12 cellular contexts compared by ENCODE assay signal in the genomic region with DNA sequence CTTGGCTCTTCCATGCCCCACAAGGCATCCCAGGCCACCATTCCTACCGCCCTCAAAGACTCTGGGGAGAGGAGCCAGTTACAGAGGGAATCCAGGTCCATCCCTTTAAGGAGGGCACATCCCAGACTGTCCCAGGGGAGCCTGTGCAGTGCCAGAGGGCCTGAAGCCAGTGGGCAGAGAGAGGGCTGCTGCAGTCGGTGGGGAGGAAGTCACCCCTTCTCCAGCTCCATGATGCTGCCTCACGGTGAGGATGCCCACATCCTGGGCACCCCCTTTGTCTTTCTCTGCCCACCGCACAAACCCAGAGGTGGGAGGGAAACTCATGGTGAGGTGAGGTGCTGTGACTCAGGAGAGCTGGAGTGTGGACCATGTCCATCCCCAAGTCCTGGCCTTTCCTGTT. TPM values are rescaled to one million over a fixed set of nuclear protein-coding genes. Genes with fewer than 3 reads are reported as not detected.
DNase-seq lines count a peak whose midpoint lies in the region; ATAC-seq and TF ChIP-seq lines count a peak whose summit lies in the region.
"Had no signal": no experiment of that assay in that cellular context is flagged by ENCODE, and none has a peak within 500 bp of the region (broad histone marks: within the 10 kb centered on the region; RNA-seq: fewer than 3 reads in every experiment).

No MANE protein-coding gene starts in this region.

- DNase-seq in left ventricle myocardium inferior (no peak), Right ventricle myocardium superior (no peak), RWPE2 (ENCODE audit: low spot score) (peak; percentile 37), lower lobe of right lung (no peak), GM13977 (ENCODE audit: low spot score) (no peak), ureter (ENCODE audit: low spot score) (no peak), GM19238 (ENCODE audit: insufficient read length, low spot score) (no peak), GM20000 (ENCODE audit: low spot score) (no peak)
- DNase-seq: activated CD4-positive, CD25-positive, alpha-beta regulatory T cell; activated gamma-delta T cell treated with Interleukin-2 at 50 U/mL for 16 hours; dermis blood vessel endothelial cell; H7 had no signal

- peak overlapping the region; percentile 23 for H3K27ac ChIP-seq in left ventricle myocardium inferior (replicated peaks)
- no peak overlapping the region for H3K27ac ChIP-seq in RWPE2 (ENCODE audit: poor library complexity, severe bottlenecking)
- H3K27ac ChIP-seq in lower lobe of right lung = no peak overlapping the region

- intact Hi-C loops in left ventricle myocardium inferior (cut with micrococcal nuclease) (no loop called here), Right ventricle myocardium superior (cut with DNase I) (no loop called here), lower lobe of right lung (cut with DNase I) (no loop called here)

- H3K27me3 ChIP-seq in left ventricle myocardium inferior (ENCODE audit: low read depth) (no peaks in the 10 kb centered on the region), RWPE2 (ENCODE audit: insufficient read depth, poor library complexity, severe bottlenecking) (no peaks in the 10 kb centered on the region), lower lobe of right lung (ENCODE audit: low read depth) (peaks cover 5% of the 10 kb centered on the region)

- H3K4me1 ChIP-seq in left ventricle myocardium inferior (peaks cover 24% of the 10 kb centered on the region), RWPE2 (ENCODE audit: insufficient read depth, poor library complexity, severe bottlenecking) (no peaks in the 10 kb centered on the region), lower lobe of right lung (peaks cover 24% of the 10 kb centered on the region)

- no peak for TF ChIP-seq CTCF in left ventricle myocardium inferior (IDR thresholded peaks at IDR 0.05; ENCODE audit: borderline replicate concordance)
- no peak for TF ChIP-seq CTCF in RWPE2 (IDR thresholded peaks at IDR 0.05; ENCODE audit: poor library complexity, severe bottlenecking)
- TF ChIP-seq CTCF in lower lobe of right lung (IDR thresholded peaks at IDR 0.05) = no peak
- TF ChIP-seq CTCF in GM13977 (IDR thresholded peaks at IDR 0.05; ENCODE audit: extremely low read depth, insufficient read depth, missing control alignments) = no peak
- no peak for TF ChIP-seq CTCF in GM20000 (IDR thresholded peaks at IDR 0.05; ENCODE audit: extremely low read depth, missing control alignments)

- H3K9me3 ChIP-seq in left ventricle myocardium inferior (replicated peaks) (no peaks in the 10 kb centered on the region), RWPE2 (ENCODE audit: severe bottlenecking) (no peaks in the 10 kb centered on the region), lower lobe of right lung (no peaks in the 10 kb centered on the region)

- H3K36me3 ChIP-seq in left ventricle myocardium inferior = no peaks in the 10 kb centered on the region
- no peaks in the 10 kb centered on the region for H3K36me3 ChIP-seq in RWPE2 (ENCODE audit: low read depth)
- no peaks in the 10 kb centered on the region for H3K36me3 ChIP-seq in lower lobe of right lung

- H3K4me3 ChIP-seq in left ventricle myocardium inferior (no peak overlapping the region), RWPE2 (ENCODE audit: severe bottlenecking) (no peak overlapping the region), lower lobe of right lung (no peak overlapping the region)

- in situ Hi-C loops in GM13977 (cut with MboI; ENCODE audit: low pct_unique_long_range_greater_than_20kb, low sequenced_read_pairs, unreplicated experiment) = no loop called here

- ATAC-seq in Right ventricle myocardium superior (ENCODE audit: poor library complexity) (no peak), RWPE2 (ENCODE audit: low read depth) (0 out of 3 replicates have a peak, but pooled peaks have one; percentile 17), lower lobe of right lung (peak; percentile 16 to 35)

RNA-seq across cellular contexts. Expression of gene ANKRD33B, which starts 26.3 kb away (rescaled TPM):
- total RNA-seq in left ventricle myocardium inferior = 15.2 TPM
- total RNA-seq in Right ventricle myocardium superior = 2.9 TPM
- total RNA-seq in lower lobe of right lung = 5.8 TPM
- total RNA-seq in ureter = 3.3 TPM
